ENCODE assay signal across 2 cellular contexts in genomic region chr14:105501504-105502291, GRCh38.
TF ChIP-seq lines count a peak whose summit lies in the region.

No MANE protein-coding gene starts in this region.

TF ChIP-seq in HepG2, 621 proteins besides CTCF, POLR2A, EP300 and RAD21 (continues in another document):
- TF ChIP-seq PHF8 (CRISPR knock-in tag; IDR thresholded peaks at IDR 0.05) (no peak), SMC3 (IDR thresholded peaks at IDR 0.05; ENCODE audit: low read length) (no peak), LBX2 (CRISPR knock-in tag; IDR thresholded peaks at IDR 0.05; ENCODE audit: borderline replicate concordance) (no peak), RFXANK (CRISPR knock-in tag; IDR thresholded peaks at IDR 0.05) (no peak), ZFP41 (CRISPR knock-in tag; IDR thresholded peaks at IDR 0.05; ENCODE audit: borderline replicate concordance) (no peak), MLXIP (CRISPR knock-in tag; IDR thresholded peaks at IDR 0.05; ENCODE audit: borderline replicate concordance) (no peak), AGO2 (optimal IDR thresholded peaks at IDR 0.05; ENCODE audit: low read depth, low read length) (no peak), ZC3H13 (CRISPR knock-in tag; IDR thresholded peaks at IDR 0.05) (no peak), DMTF1 (CRISPR knock-in tag; IDR thresholded peaks at IDR 0.05) (no peak), ZNF17 (CRISPR knock-in tag; IDR thresholded peaks at IDR 0.05) (no peak), CEBPB (IDR thresholded peaks at IDR 0.05; ENCODE audit: borderline replicate concordance, low read depth, low read length) (no peak), HMGXB4 (CRISPR knock-in tag; IDR thresholded peaks at IDR 0.05; ENCODE audit: borderline replicate concordance in 1 of 2, low read depth in 1 of 2) (no peak), ZIK1 (CRISPR knock-in tag; IDR thresholded peaks at IDR 0.05; ENCODE audit: borderline replicate concordance, low read depth) (no peak), ZMYM3 (CRISPR knock-in tag; IDR thresholded peaks at IDR 0.05) (peak; percentile 65; the same call in 1 of the 2 replicates), ZNF768 (CRISPR knock-in tag; IDR thresholded peaks at IDR 0.05) (no peak), ZNF121 (CRISPR knock-in tag; IDR thresholded peaks at IDR 0.05) (peak; percentile 76), ZNF790 (CRISPR knock-in tag; IDR thresholded peaks at IDR 0.05; ENCODE audit: borderline replicate concordance) (no peak), POLR2G (IDR thresholded peaks at IDR 0.05; ENCODE audit: low read depth, low read length) (peak; percentile 16; the same call in 1 of the 2 replicates)
- TF ChIP-seq, protein P1, sequence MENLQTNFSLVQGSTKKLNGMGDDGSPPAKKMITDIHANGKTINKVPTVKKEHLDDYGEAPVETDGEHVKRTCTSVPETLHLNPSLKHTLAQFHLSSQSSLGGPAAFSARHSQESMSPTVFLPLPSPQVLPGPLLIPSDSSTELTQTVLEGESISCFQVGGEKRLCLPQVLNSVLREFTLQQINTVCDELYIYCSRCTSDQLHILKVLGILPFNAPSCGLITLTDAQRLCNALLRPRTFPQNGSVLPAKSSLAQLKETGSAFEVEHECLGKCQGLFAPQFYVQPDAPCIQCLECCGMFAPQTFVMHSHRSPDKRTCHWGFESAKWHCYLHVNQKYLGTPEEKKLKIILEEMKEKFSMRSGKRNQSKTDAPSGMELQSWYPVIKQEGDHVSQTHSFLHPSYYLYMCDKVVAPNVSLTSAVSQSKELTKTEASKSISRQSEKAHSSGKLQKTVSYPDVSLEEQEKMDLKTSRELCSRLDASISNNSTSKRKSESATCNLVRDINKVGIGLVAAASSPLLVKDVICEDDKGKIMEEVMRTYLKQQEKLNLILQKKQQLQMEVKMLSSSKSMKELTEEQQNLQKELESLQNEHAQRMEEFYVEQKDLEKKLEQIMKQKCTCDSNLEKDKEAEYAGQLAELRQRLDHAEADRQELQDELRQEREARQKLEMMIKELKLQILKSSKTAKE (CRISPR knock-in tag; IDR thresholded peaks at IDR 0.05; ENCODE audit: borderline replicate concordance): no peak
- TF ChIP-seq, protein P2, sequence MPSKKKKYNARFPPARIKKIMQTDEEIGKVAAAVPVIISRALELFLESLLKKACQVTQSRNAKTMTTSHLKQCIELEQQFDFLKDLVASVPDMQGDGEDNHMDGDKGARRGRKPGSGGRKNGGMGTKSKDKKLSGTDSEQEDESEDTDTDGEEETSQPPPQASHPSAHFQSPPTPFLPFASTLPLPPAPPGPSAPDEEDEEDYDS (CRISPR knock-in tag; IDR thresholded peaks at IDR 0.05): no peak

TF ChIP-seq in WTC11, 78 proteins besides CTCF, POLR2A, EP300 and RAD21:
- TF ChIP-seq ETV6 (CRISPR knock-in tag; IDR thresholded peaks at IDR 0.05): no peak
- TF ChIP-seq ELF4 (CRISPR knock-in tag; IDR thresholded peaks at IDR 0.05; ENCODE audit: low read depth): no peak
- no peak for TF ChIP-seq EMX1 (CRISPR knock-in tag; IDR thresholded peaks at IDR 0.05)
- TF ChIP-seq NFATC4 (CRISPR knock-in tag; IDR thresholded peaks at IDR 0.05): no peak
- no peak for TF ChIP-seq OVOL2 (CRISPR knock-in tag; IDR thresholded peaks at IDR 0.05; ENCODE audit: borderline replicate concordance)
- no peak for TF ChIP-seq NR3C1 (CRISPR knock-in tag; conservative IDR thresholded peaks at IDR 0.05; ENCODE audit: low read depth)
- TF ChIP-seq ZNF671 (CRISPR knock-in tag; IDR thresholded peaks at IDR 0.05): no peak
- TF ChIP-seq STAT6 (CRISPR knock-in tag; conservative IDR thresholded peaks at IDR 0.05; ENCODE audit: low read depth): no peak
- TF ChIP-seq AFF4 (CRISPR knock-in tag; IDR thresholded peaks at IDR 0.05; ENCODE audit: borderline replicate concordance): no peak
- no peak for TF ChIP-seq ATF6 (CRISPR knock-in tag; IDR thresholded peaks at IDR 0.05)
- no peak for TF ChIP-seq CREM (CRISPR knock-in tag; IDR thresholded peaks at IDR 0.05)
- TF ChIP-seq, protein P3, sequence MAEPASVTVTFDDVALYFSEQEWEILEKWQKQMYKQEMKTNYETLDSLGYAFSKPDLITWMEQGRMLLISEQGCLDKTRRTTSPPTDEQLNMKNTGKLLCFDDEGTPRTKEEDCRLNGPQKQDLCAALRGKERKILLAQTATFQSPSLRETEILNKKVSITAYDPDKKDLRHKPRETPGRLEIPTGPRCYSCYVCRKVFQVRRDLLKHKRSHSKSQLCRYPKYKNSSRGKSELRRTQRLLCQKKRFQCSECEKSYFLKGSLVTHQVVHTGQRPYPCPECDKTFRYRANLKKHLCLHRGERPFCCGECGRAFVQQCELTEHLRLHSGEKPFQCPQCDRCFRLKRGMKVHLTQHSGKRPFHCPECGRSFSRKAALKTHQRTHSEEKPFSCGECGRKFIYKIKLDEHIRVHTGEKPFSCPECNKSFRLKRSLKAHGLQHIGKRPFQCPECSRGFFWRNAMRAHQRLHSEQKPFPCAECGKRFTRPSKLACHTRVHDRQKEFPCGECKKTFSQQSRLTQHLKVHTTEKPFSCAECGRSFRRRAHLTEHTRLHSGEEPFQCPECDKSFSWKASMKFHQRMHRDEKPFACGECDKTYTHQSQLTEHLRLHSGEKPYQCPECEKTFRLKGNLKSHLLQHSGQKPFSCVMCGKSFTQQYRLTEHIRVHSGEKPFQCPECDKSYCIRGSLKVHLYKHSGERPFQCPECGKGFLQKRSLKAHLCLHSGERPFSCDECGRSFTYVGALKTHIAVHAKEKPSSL (CRISPR knock-in tag; conservative IDR thresholded peaks at IDR 0.05): no peak
- TF ChIP-seq SP1 (CRISPR knock-in tag; conservative IDR thresholded peaks at IDR 0.05): no peak
- TF ChIP-seq, protein P4, sequence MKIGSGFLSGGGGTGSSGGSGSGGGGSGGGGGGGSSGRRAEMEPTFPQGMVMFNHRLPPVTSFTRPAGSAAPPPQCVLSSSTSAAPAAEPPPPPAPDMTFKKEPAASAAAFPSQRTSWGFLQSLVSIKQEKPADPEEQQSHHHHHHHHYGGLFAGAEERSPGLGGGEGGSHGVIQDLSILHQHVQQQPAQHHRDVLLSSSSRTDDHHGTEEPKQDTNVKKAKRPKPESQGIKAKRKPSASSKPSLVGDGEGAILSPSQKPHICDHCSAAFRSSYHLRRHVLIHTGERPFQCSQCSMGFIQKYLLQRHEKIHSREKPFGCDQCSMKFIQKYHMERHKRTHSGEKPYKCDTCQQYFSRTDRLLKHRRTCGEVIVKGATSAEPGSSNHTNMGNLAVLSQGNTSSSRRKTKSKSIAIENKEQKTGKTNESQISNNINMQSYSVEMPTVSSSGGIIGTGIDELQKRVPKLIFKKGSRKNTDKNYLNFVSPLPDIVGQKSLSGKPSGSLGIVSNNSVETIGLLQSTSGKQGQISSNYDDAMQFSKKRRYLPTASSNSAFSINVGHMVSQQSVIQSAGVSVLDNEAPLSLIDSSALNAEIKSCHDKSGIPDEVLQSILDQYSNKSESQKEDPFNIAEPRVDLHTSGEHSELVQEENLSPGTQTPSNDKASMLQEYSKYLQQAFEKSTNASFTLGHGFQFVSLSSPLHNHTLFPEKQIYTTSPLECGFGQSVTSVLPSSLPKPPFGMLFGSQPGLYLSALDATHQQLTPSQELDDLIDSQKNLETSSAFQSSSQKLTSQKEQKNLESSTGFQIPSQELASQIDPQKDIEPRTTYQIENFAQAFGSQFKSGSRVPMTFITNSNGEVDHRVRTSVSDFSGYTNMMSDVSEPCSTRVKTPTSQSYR (CRISPR knock-in tag; IDR thresholded peaks at IDR 0.05): no peak
- TF ChIP-seq IRF1 (CRISPR knock-in tag; IDR thresholded peaks at IDR 0.05): no peak
- no peak for TF ChIP-seq JAZF1 (CRISPR knock-in tag; IDR thresholded peaks at IDR 0.05)
- no peak for TF ChIP-seq USF1 (CRISPR knock-in tag; IDR thresholded peaks at IDR 0.05)
